In the genomic region with DNA sequence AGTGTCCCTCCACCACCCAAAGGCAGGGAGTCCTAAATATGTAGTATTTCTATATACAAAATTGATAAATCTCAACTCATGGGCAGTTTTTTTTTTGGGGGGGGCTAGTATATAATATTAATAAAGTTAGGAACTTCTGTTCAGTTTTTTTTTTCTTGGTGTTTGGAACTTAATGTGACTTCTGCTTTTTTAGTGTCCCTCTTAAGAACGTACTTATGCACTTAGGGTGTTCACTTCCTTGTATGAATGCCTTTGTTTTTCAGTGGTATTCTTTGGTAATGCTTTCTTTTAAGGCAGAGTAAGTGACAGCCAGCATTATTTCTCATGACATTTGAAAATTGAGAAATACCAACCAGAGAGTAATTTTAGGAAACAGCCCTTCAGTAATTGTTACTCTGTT, we compare ENCODE assay signal across 12 cellular contexts. TPM values are rescaled to one million over a fixed set of nuclear protein-coding genes. Genes with fewer than 3 reads are reported as not detected.
DNase-seq lines count a peak whose midpoint lies in the region; ATAC-seq and TF ChIP-seq lines count a peak whose summit lies in the region.
"Had no signal": no experiment of that assay in that cellular context is flagged by ENCODE, and none has a peak within 500 bp of the region (broad histone marks: within the 10 kb centered on the region; RNA-seq: fewer than 3 reads in every experiment).

No MANE protein-coding gene starts in this region.

- no TSS peak for BruUV-seq in mammary epithelial cell (replicated peaks; lab: Mats Ljungman, UMichigan)
- BruUV-seq in MCF 10A (replicated peaks; lab: Mats Ljungman, UMichigan) = no TSS peak

- no peaks in the 10 kb centered on the region for H4K20me1 ChIP-seq in mammary epithelial cell (ENCODE audit: insufficient read depth, low read length)
- H4K20me1 ChIP-seq in OCI-LY1 (ENCODE audit: insufficient read depth, low read length) = no peaks in the 10 kb centered on the region

- H3K27ac ChIP-seq in mammary epithelial cell (ENCODE audit: insufficient read depth, low read depth, low read length) (no peak overlapping the region), OCI-LY1 (ENCODE audit: low read depth, low read length, poor library complexity, severe bottlenecking) (no peak overlapping the region), iPS-18a (ENCODE audit: low read length) (no peak overlapping the region), upper lobe of left lung (peak overlapping the region; percentile 29 to 47 (median 40))
- H3K27ac ChIP-seq: uterus had no signal

- POLR2A ChIA-PET in MCF 10A (lab: Yijun Ruan, JAX) = interaction anchor here (0.6 to 2.4 kb wide), 3 partner anchors 23 to 57 kb away, joined by 3 to 18 read pairs (median 3); no protein-coding TSS in a partner anchor

- H3K27ac Mint-ChIP-seq in MCF 10A (ENCODE audit: low read depth, unreplicated experiment) = no peak overlapping the region

- no peaks in the 10 kb centered on the region for H3F3A ChIP-seq in OCI-LY1 (ENCODE audit: insufficient read depth, low read length)

- no peaks in the 10 kb centered on the region for H3K36me3 Mint-ChIP-seq in MCF 10A (ENCODE audit: insufficient read depth, unreplicated experiment)

- no peaks in the 10 kb centered on the region for H3K9me3 Mint-ChIP-seq in MCF 10A (ENCODE audit: unreplicated experiment)

- peaks cover 54% of the 10 kb centered on the region for H3K79me2 ChIP-seq in mammary epithelial cell (ENCODE audit: insufficient read depth, low read length)
- H3K79me2 ChIP-seq in OCI-LY1 (ENCODE audit: insufficient read depth, low read length) = no peaks in the 10 kb centered on the region

- peak in 1 of 4 donors; percentile 24 for TF ChIP-seq POLR2A in upper lobe of left lung (IDR thresholded peaks at IDR 0.05)

- H3K4me2 ChIP-seq in mammary epithelial cell (ENCODE audit: insufficient read depth, low read depth, low read length) (peak overlapping the region; percentile 73), OCI-LY1 (ENCODE audit: low read length) (peak overlapping the region; percentile 86; the same call in 1 of the 2 replicates)

- peaks cover 5% of the 10 kb centered on the region for H3K4me1 Mint-ChIP-seq in MCF 10A (ENCODE audit: insufficient read depth, unreplicated experiment)

- H3K36me3 ChIP-seq in mammary epithelial cell (ENCODE audit: insufficient read depth, low read length) (no peaks in the 10 kb centered on the region), OCI-LY1 (ENCODE audit: insufficient read depth, low read length) (no peaks in the 10 kb centered on the region), iPS-18a (ENCODE audit: control insufficient read depth, low read depth, low read length) (no peaks in the 10 kb centered on the region), upper lobe of left lung (no peaks in the 10 kb centered on the region)
- H3K36me3 ChIP-seq: uterus had no signal

- peaks cover 10% of the 10 kb centered on the region for H3K4me1 ChIP-seq in mammary epithelial cell (ENCODE audit: insufficient read depth, low read length)
- peaks cover 42% of the 10 kb centered on the region for H3K4me1 ChIP-seq in OCI-LY1 (ENCODE audit: insufficient read depth, low read length, severe bottlenecking)
- H3K4me1 ChIP-seq in iPS-18a (ENCODE audit: control insufficient read depth, low read depth, low read length) = peaks cover 29% of the 10 kb centered on the region
- peaks cover 16 to 32% (median 18%) of the 10 kb centered on the region in 4 donors for H3K4me1 ChIP-seq in upper lobe of left lung

- DNase-seq in mammary epithelial cell = no peak
- no peak for DNase-seq in MCF 10A (ENCODE audit: unreplicated experiment)
- DNase-seq in upper lobe of left lung = no peak
- no peak for DNase-seq in NCI-H748 (lab: John Stamatoyannopoulos, UW; ENCODE audit: unreplicated experiment)
- DNase-seq: NCI-H82, occipital lobe, T1000, uterus had no signal

- H3K4me3 ChIP-seq in mammary epithelial cell (replicated peaks in 1 of 3; ENCODE audit: insufficient read depth in 1 of 3, low read depth in 2 of 3, low read length in 3 of 3) (no peak overlapping the region), OCI-LY1 (ENCODE audit: low read depth, low read length, poor library complexity, severe bottlenecking) (peak overlapping the region; percentile 92), iPS-18a (ENCODE audit: low read length) (peak overlapping the region; percentile 85), upper lobe of left lung (peak overlapping the region in 2 of 4 donors; percentile 85 to 97)
- H3K4me3 ChIP-seq: uterus had no signal

- H3K9me2 ChIP-seq in OCI-LY1 (ENCODE audit: low read depth, low read length) = no peaks in the 10 kb centered on the region

- no peak for TF ChIP-seq EP300 in upper lobe of left lung (IDR thresholded peaks at IDR 0.05)

- H3K9me3 ChIP-seq in mammary epithelial cell (replicated peaks; ENCODE audit: insufficient read depth, low read length) (no peaks in the 10 kb centered on the region), OCI-LY1 (ENCODE audit: low read length) (no peaks in the 10 kb centered on the region), iPS-18a (ENCODE audit: control insufficient read depth, low read depth, low read length) (no peaks in the 10 kb centered on the region), upper lobe of left lung (no peaks in the 10 kb centered on the region)
- H3K9me3 ChIP-seq: uterus had no signal

- dilution Hi-C loops in mammary epithelial cell (cut with HindIII; ENCODE audit: low sequenced_read_pairs) = no loop called here

- CTCF ChIA-PET in mammary epithelial cell (lab: Charles Lee; ENCODE audit: low non-redundant PET) (interaction anchor here (0.7 kb wide), 1 partner anchor 22 kb away, joined by 3 read pairs; no protein-coding TSS in a partner anchor), MCF 10A (lab: Yijun Ruan, JAX) (interaction anchor here (0.7 to 2.9 kb wide), 12 partner anchors 27 to 215 kb away, joined by 3 to 27 read pairs (median 4); no protein-coding TSS in a partner anchor)

- ATAC-seq in upper lobe of left lung (ENCODE audit: low FRiP score in 2 of 2) (peak in 1 of 2 donors; percentile 57), GM18907 (IDR thresholded peaks at IDR 0.05; ENCODE audit: unreplicated experiment) (no peak), HG03460 (IDR thresholded peaks at IDR 0.05; ENCODE audit: unreplicated experiment) (no peak)

- no peaks in the 10 kb centered on the region for H3K27me3 Mint-ChIP-seq in MCF 10A (ENCODE audit: insufficient read depth, unreplicated experiment)

- H3K27me3 ChIP-seq in mammary epithelial cell (ENCODE audit: insufficient read depth, low read length) (no peaks in the 10 kb centered on the region), OCI-LY1 (ENCODE audit: insufficient read depth, low read length) (peaks cover 8% of the 10 kb centered on the region; the same call in 1 of the 2 replicates), iPS-18a (ENCODE audit: control insufficient read depth, insufficient read depth, low read length) (peaks cover 19% of the 10 kb centered on the region), upper lobe of left lung (no peaks in the 10 kb centered on the region)
- H3K27me3 ChIP-seq: uterus had no signal

- H3K9ac ChIP-seq in mammary epithelial cell (ENCODE audit: insufficient read depth, low read length) = no peak overlapping the region
- no peak overlapping the region for H3K9ac ChIP-seq in OCI-LY1 (ENCODE audit: low read length)
- H3K9ac ChIP-seq in iPS-18a (ENCODE audit: low read length) = no peak overlapping the region

- TF ChIP-seq CTCF in mammary epithelial cell (conservative IDR thresholded peaks at IDR 0.05 in 1 of 2, IDR thresholded peaks at IDR 0.05 in 1 of 2; ENCODE audit: extremely low read depth in 1 of 2, insufficient read depth in 1 of 2, low read depth in 1 of 2, low read length in 2 of 2) = no peak
- TF ChIP-seq CTCF in MCF 10A (IDR thresholded peaks at IDR 0.05; ENCODE audit: unreplicated experiment) = no peak
- no peak for TF ChIP-seq CTCF in OCI-LY1 (IDR thresholded peaks at IDR 0.05; ENCODE audit: low read length)
- TF ChIP-seq CTCF in upper lobe of left lung (IDR thresholded peaks at IDR 0.05) = no peak

- 82% methylated on average over 1 of the region's 1 CpG for WGBS in mammary epithelial cell (ENCODE audit: low coverage, missing lambda C conversion rate)
- WGBS in upper lobe of left lung, 2 donors = 26 to 45% methylated on average over 1 of the region's 1 CpG

- in situ Hi-C loops in mammary epithelial cell (cut with MboI; ENCODE audit: low sequenced_read_pairs in 2 of 2) = no loop called here

- no peak overlapping the region for H3K4me3 Mint-ChIP-seq in MCF 10A (ENCODE audit: unreplicated experiment)

- intact Hi-C loops in mammary epithelial cell (cut with micrococcal nuclease) = loop anchor here (1.0 to 10.0 kb wide), 2 partner anchors 135 to 768 kb away; no protein-coding TSS in a partner anchor
- intact Hi-C loops in MCF 10A (cut with micrococcal nuclease) = loop anchor here (1.0 to 5.0 kb wide), 3 partner anchors 105 to 206 kb away; no protein-coding TSS in a partner anchor

- no peak overlapping the region for H2AFZ ChIP-seq in mammary epithelial cell (ENCODE audit: low read depth, low read length)
- no peak overlapping the region for H2AFZ ChIP-seq in OCI-LY1 (ENCODE audit: low read length)

RNA-seq across cellular contexts. Expression of gene GRK3, which starts 2.3 kb away (rescaled TPM):
- total RNA-seq in mammary epithelial cell (10 to 100 TPM; 12.8 to 16.0 TPM), MCF 10A (2022) (6.5 and 7.9 TPM in 2 replicates), upper lobe of left lung (10 to 100 TPM; 16.0 to 25.2 (median 21.6) TPM)
- polyA plus RNA-seq in mammary epithelial cell = 5.8 TPM
- 19.0 TPM for polyA minus RNA-seq in mammary epithelial cell

Comparison
In these comparisons a context has a peak if more than half of its experiments do, and no peak if none do; other contexts are left out.
1. H3K27ac ChIP-seq: peak in upper lobe of left lung (4 of 4); none in mammary epithelial cell (single experiment), OCI-LY1 (single experiment) and iPS-18a (single experiment).
2. H3K4me3 ChIP-seq: peak in OCI-LY1 (single experiment) and iPS-18a (single experiment); none in mammary epithelial cell (0 of 3).